Comparison of ENCODE assay signal across 1 cellular context in genomic region chr20:37379967-37380828, GRCh38.
TF ChIP-seq lines count a peak whose summit lies in the region.

No MANE protein-coding gene starts in this region.

TF ChIP-seq in HepG2, 621 proteins besides CTCF, POLR2A, EP300 and RAD21 (continues in another document):
- TF ChIP-seq ARNT (IDR thresholded peaks at IDR 0.05) (no peak), ZBTB20 (CRISPR knock-in tag; IDR thresholded peaks at IDR 0.05; ENCODE audit: borderline replicate concordance, low read depth) (0 out of 2 replicates have a peak, but pooled peaks have one; percentile 23), NRL (CRISPR knock-in tag; IDR thresholded peaks at IDR 0.05; ENCODE audit: borderline replicate concordance) (0 out of 2 replicates have a peak, but pooled peaks have one; percentile 16), ZNF75D (CRISPR knock-in tag; IDR thresholded peaks at IDR 0.05; ENCODE audit: borderline replicate concordance) (no peak), SNAPC2 (CRISPR knock-in tag; IDR thresholded peaks at IDR 0.05) (0 out of 2 replicates have a peak, but pooled peaks have one; percentile 49), ARNTL (CRISPR knock-in tag; IDR thresholded peaks at IDR 0.05) (no peak), TOE1 (CRISPR knock-in tag; IDR thresholded peaks at IDR 0.05) (no peak), ZNF253 (CRISPR knock-in tag; IDR thresholded peaks at IDR 0.05; ENCODE audit: borderline replicate concordance) (no peak), CREB1 (IDR thresholded peaks at IDR 0.05) (no peak), CREB1 (CRISPR knock-in tag; IDR thresholded peaks at IDR 0.05) (peak; percentile 58), ZMYM3 (CRISPR knock-in tag; IDR thresholded peaks at IDR 0.05) (peak; percentile 100), KIAA2018 (CRISPR knock-in tag; IDR thresholded peaks at IDR 0.05; ENCODE audit: borderline replicate concordance) (no peak), ZNF639 (CRISPR knock-in tag; conservative IDR thresholded peaks at IDR 0.05) (no peak), NFKB2 (CRISPR knock-in tag; IDR thresholded peaks at IDR 0.05; ENCODE audit: borderline replicate concordance) (no peak), KLF9 (CRISPR knock-in tag; IDR thresholded peaks at IDR 0.05; ENCODE audit: low read depth) (no peak), FOXC1 (CRISPR knock-in tag; IDR thresholded peaks at IDR 0.05; ENCODE audit: borderline replicate concordance) (no peak), CHD4 (IDR thresholded peaks at IDR 0.05; ENCODE audit: borderline replicate concordance, low read length) (peak; percentile 95), MIXL1 (CRISPR knock-in tag; IDR thresholded peaks at IDR 0.05) (peak; percentile 89), ZBTB3 (CRISPR knock-in tag; IDR thresholded peaks at IDR 0.05; ENCODE audit: borderline replicate concordance, low read depth) (no peak), SAP130 (CRISPR knock-in tag; IDR thresholded peaks at IDR 0.05; ENCODE audit: low read depth) (peak; percentile 79), BCL6 (CRISPR knock-in tag; IDR thresholded peaks at IDR 0.05) (peak; percentile 54; the same call in 1 of the 2 replicates), ATF3 (CRISPR knock-in tag; IDR thresholded peaks at IDR 0.05) (peak; percentile 91), YEATS4 (CRISPR knock-in tag; IDR thresholded peaks at IDR 0.05; ENCODE audit: borderline replicate concordance) (no peak), DPF2 (CRISPR knock-in tag; IDR thresholded peaks at IDR 0.05; ENCODE audit: borderline replicate concordance, low read depth) (peak; percentile 76; the same call in 1 of the 2 replicates), ZNF740 (CRISPR knock-in tag; IDR thresholded peaks at IDR 0.05) (no peak), SMARCC2 (IDR thresholded peaks at IDR 0.05) (0 out of 2 replicates have a peak, but pooled peaks have one; percentile 68), ZNF501 (CRISPR knock-in tag; IDR thresholded peaks at IDR 0.05) (no peak), ZNF232 (CRISPR knock-in tag; IDR thresholded peaks at IDR 0.05; ENCODE audit: borderline replicate concordance) (no peak), SOX13 (IDR thresholded peaks at IDR 0.05) (no peak), SOX13 (CRISPR knock-in tag; conservative IDR thresholded peaks at IDR 0.05 in 1 of 2, IDR thresholded peaks at IDR 0.05 in 1 of 2) (peak; percentile 75 to 90; a peak in 1 of 4 replicates), NR2F2 (IDR thresholded peaks at IDR 0.05; ENCODE audit: borderline replicate concordance, low read depth) (no peak), MAFK (conservative IDR thresholded peaks at IDR 0.05 in 1 of 2, IDR thresholded peaks at IDR 0.05 in 1 of 2; ENCODE audit: low read length in 2 of 2) (peak; percentile 64 to 76), TFE3 (CRISPR knock-in tag; IDR thresholded peaks at IDR 0.05) (peak; percentile 64; the same call in 1 of the 2 replicates), KLF12 (CRISPR knock-in tag; IDR thresholded peaks at IDR 0.05; ENCODE audit: borderline replicate concordance) (no peak), ZNF282 (IDR thresholded peaks at IDR 0.05; ENCODE audit: partially characterized antibody) (no peak), PHF21A (CRISPR knock-in tag; IDR thresholded peaks at IDR 0.05) (peak; percentile 27), CSRNP2 (CRISPR knock-in tag; conservative IDR thresholded peaks at IDR 0.05; ENCODE audit: low read depth) (no peak), ZNF749 (CRISPR knock-in tag; IDR thresholded peaks at IDR 0.05; ENCODE audit: borderline replicate concordance) (no peak), ZNF513 (CRISPR knock-in tag; conservative IDR thresholded peaks at IDR 0.05) (no peak), MEF2D (CRISPR knock-in tag; IDR thresholded peaks at IDR 0.05) (peak; percentile 71; the same call in 1 of the 2 replicates), ZNF432 (CRISPR knock-in tag; IDR thresholded peaks at IDR 0.05; ENCODE audit: borderline replicate concordance) (no peak), TERF1 (CRISPR knock-in tag; IDR thresholded peaks at IDR 0.05) (no peak), SRSF1 (optimal IDR thresholded peaks at IDR 0.05; ENCODE audit: low read depth, low read length) (no peak), RFXANK (CRISPR knock-in tag; IDR thresholded peaks at IDR 0.05) (peak; percentile 79; the same call in 1 of the 2 replicates), ZNF446 (CRISPR knock-in tag; IDR thresholded peaks at IDR 0.05) (no peak), ZNF564 (CRISPR knock-in tag; IDR thresholded peaks at IDR 0.05) (no peak), HNRNPL (IDR thresholded peaks at IDR 0.05; ENCODE audit: low read depth, low read length) (no peak), MNT (IDR thresholded peaks at IDR 0.05) (no peak), ZNF614 (CRISPR knock-in tag; IDR thresholded peaks at IDR 0.05; ENCODE audit: borderline replicate concordance) (peak; percentile 74; the same call in 1 of the 2 replicates), PAX8 (CRISPR knock-in tag; IDR thresholded peaks at IDR 0.05; ENCODE audit: borderline replicate concordance) (no peak), MAFG (CRISPR knock-in tag; IDR thresholded peaks at IDR 0.05) (no peak)
